ENCODE assay signal across 1 cellular context in the genomic region with DNA sequence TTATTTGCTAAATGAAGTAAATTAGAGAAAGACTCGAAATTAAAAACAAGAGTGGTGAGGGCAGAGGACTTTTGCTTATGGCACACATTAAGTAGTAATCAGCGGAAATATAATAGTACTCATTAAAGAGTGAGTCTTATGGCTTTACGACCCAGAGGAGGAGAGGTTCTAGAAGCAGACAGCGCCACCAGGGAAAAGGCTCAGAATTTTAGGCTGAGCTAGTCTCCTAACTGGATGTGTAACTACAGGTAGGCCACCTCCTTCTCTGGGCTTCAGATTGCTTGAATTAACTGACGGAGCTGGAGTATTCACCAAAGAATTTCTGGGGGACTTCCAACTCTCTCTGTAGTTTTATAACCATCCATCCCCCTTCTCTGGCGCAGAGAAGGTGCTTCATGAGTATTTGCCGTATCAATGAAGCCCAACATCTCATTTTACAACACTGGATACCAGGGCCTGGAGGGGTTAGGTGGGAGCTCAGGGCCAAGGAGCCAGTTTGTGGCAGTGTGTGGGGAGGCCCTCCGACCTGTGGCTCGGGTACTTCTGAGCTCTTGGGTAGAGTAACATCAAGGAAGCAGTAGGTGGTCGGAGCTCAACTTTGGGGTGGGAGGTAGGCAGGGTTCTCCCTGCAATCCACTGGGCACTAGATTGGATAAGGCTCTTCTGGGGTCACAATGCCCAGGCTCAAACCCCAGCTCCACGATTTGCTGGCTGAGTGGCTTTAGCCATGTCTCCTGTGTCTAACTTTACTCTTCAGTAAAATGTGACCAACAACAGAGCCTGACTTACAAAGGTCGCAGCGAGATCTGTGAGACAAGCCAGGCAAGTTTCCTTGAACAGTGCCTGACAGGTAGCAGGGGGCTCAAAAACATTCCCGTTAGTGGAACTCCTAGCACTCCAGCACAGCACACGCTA.
TF ChIP-seq lines count a peak whose summit lies in the region.

No MANE protein-coding gene starts in this region.

TF ChIP-seq in GM23338, 12 proteins besides CTCF, POLR2A, EP300 and RAD21 (continued from another document):
- TF ChIP-seq, protein P1, sequence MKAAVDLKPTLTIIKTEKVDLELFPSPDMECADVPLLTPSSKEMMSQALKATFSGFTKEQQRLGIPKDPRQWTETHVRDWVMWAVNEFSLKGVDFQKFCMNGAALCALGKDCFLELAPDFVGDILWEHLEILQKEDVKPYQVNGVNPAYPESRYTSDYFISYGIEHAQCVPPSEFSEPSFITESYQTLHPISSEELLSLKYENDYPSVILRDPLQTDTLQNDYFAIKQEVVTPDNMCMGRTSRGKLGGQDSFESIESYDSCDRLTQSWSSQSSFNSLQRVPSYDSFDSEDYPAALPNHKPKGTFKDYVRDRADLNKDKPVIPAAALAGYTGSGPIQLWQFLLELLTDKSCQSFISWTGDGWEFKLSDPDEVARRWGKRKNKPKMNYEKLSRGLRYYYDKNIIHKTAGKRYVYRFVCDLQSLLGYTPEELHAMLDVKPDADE (IDR thresholded peaks at IDR 0.05), result no peak
- TF ChIP-seq STAT1 (IDR thresholded peaks at IDR 0.05; ENCODE audit: unreplicated experiment) (no peak), JUNB (IDR thresholded peaks at IDR 0.05; ENCODE audit: unreplicated experiment) (no peak), NANOG (IDR thresholded peaks at IDR 0.05; ENCODE audit: borderline replicate concordance) (no peak), CREB1 (CRISPR knock-in tag; IDR thresholded peaks at IDR 0.05; ENCODE audit: low read depth) (no peak), ZNF331 (CRISPR knock-in tag; IDR thresholded peaks at IDR 0.05; ENCODE audit: low read depth) (no peak), EZH2phosphoT487 (IDR thresholded peaks at IDR 0.05; ENCODE audit: unreplicated experiment) (no peak), POLR2AphosphoS5 (IDR thresholded peaks at IDR 0.05; ENCODE audit: low read depth) (no peak), ZNF114 (CRISPR knock-in tag; IDR thresholded peaks at IDR 0.05) (no peak)
- TF ChIP-seq, protein P2, sequence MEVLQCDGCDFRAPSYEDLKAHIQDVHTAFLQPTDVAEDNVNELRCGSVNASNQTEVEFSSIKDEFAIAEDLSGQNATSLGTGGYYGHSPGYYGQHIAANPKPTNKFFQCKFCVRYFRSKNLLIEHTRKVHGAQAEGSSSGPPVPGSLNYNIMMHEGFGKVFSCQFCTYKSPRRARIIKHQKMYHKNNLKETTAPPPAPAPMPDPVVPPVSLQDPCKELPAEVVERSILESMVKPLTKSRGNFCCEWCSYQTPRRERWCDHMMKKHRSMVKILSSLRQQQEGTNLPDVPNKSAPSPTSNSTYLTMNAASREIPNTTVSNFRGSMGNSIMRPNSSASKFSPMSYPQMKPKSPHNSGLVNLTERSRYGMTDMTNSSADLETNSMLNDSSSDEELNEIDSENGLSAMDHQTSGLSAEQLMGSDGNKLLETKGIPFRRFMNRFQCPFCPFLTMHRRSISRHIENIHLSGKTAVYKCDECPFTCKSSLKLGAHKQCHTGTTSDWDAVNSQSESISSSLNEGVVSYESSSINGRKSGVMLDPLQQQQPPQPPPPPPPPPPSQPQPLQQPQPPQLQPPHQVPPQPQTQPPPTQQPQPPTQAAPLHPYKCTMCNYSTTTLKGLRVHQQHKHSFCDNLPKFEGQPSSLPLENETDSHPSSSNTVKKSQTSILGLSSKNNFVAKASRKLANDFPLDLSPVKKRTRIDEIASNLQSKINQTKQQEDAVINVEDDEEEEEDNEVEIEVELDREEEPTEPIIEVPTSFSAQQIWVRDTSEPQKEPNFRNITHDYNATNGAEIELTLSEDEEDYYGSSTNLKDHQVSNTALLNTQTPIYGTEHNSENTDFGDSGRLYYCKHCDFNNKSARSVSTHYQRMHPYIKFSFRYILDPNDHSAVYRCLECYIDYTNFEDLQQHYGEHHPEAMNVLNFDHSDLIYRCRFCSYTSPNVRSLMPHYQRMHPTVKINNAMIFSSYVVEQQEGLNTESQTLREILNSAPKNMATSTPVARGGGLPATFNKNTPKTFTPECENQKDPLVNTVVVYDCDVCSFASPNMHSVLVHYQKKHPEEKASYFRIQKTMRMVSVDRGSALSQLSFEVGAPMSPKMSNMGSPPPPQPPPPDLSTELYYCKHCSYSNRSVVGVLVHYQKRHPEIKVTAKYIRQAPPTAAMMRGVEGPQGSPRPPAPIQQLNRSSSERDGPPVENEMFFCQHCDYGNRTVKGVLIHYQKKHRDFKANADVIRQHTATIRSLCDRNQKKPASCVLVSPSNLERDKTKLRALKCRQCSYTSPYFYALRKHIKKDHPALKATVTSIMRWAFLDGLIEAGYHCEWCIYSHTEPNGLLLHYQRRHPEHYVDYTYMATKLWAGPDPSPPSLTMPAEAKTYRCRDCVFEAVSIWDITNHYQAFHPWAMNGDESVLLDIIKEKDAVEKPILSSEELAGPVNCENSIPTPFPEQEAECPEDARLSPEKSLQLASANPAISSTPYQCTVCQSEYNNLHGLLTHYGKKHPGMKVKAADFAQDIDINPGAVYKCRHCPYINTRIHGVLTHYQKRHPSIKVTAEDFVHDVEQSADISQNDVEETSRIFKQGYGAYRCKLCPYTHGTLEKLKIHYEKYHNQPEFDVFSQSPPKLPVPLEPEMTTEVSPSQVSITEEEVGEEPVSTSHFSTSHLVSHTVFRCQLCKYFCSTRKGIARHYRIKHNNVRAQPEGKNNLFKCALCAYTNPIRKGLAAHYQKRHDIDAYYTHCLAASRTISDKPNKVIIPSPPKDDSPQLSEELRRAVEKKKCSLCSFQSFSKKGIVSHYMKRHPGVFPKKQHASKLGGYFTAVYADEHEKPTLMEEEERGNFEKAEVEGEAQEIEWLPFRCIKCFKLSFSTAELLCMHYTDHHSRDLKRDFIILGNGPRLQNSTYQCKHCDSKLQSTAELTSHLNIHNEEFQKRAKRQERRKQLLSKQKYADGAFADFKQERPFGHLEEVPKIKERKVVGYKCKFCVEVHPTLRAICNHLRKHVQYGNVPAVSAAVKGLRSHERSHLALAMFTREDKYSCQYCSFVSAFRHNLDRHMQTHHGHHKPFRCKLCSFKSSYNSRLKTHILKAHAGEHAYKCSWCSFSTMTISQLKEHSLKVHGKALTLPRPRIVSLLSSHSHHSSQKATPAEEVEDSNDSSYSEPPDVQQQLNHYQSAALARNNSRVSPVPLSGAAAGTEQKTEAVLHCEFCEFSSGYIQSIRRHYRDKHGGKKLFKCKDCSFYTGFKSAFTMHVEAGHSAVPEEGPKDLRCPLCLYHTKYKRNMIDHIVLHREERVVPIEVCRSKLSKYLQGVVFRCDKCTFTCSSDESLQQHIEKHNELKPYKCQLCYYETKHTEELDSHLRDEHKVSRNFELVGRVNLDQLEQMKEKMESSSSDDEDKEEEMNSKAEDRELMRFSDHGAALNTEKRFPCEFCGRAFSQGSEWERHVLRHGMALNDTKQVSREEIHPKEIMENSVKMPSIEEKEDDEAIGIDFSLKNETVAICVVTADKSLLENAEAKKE (CRISPR knock-in tag; IDR thresholded peaks at IDR 0.05), result no peak
